ENCODE assay signal across 10 cellular contexts in the genomic region with DNA sequence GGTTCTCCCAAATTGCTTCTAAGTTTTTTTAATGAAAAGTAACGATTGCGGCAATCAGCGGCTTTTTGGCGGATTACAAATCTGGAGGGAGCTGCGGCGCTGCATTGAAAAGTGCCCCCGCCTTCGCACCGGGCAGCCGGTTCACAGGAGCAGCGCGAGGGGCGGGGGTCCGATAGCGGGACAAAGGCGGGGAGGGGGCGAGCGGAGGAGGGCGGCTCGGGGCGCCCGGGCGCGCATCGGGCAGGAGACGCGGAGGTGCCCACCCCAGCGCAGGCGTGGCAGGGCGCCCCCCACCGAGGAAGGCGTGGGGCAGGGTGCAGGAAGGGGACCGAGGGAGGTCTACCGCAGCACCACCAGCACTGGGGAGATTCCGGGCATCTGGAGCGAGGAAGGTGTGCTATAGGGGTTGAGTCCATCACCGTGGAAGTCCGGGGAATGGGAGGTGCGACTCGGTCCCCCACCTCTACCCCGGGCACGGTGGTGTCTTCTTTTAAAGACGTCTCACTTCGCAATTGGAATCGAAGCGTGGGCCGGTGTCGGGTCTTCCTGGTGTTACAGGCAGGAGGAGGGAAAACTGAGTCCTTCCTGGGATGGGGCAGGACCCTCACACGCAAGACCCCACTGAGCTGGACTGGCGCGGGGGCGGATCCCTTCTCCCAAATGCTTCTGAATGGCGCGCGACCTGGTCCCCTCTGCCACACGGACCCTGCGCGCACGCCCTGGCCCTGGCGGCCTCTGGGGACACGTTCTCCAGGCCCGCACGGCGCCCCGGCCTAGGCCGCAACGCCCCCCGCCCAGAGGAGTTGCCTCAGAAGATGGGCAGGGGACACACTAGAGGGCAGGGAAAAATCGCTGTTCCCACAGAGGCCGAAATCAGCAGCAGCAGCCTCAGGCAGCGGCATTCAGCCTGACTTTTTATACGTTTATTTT. TPM values are rescaled to one million over a fixed set of nuclear protein-coding genes. Genes with fewer than 3 reads are reported as not detected.
A peak's percentile ranks its signal among the peaks of the same experiment; 100 is the strongest.
DNase-seq lines count a peak whose midpoint lies in the region; ATAC-seq, FAIRE-seq and TF ChIP-seq lines count a peak whose summit lies in the region.
"Had no signal": no experiment of that assay in that cellular context is flagged by ENCODE, and none has a peak within 500 bp of the region (broad histone marks: within the 10 kb centered on the region; RNA-seq: fewer than 3 reads in every experiment).

No MANE protein-coding gene starts in this region.

- no peak for FAIRE-seq in H1 (lab: Jason Lieb, UNC)

- H4K20me1 ChIP-seq in BLaER1 treated with 17β-estradiol and CSF1 and Interleukin-3, amounts not matched to agents 10 nM and 100 nM, result peaks cover 0 to 76% (median 60%) of the 10 kb centered on the region in 11 experiments; a peak in 17 of 22 replicates
- peaks cover 8 to 22% of the 10 kb centered on the region in 2 experiments for H4K20me1 ChIP-seq in H1 (replicated peaks in 1 of 2; ENCODE audit: control insufficient read depth in 1 of 2, insufficient read depth in 2 of 2, low read length in 2 of 2)

- H3K4me3 ChIP-seq in BLaER1 treated with 17β-estradiol and CSF1 and Interleukin-3, amounts not matched to agents 10 nM and 100 nM, result peak overlapping the region; percentile 56 to 74 (median 65); a peak in 15 of 20 replicates
- H3K4me3 ChIP-seq in RWPE2 (ENCODE audit: severe bottlenecking) (peak overlapping the region; percentile 6), H1 (ENCODE audit: extremely low read depth in 1 of 4, insufficient read depth in 2 of 4, low read depth in 3 of 4, low read length in 4 of 4) (peak overlapping the region; percentile 10 to 52 (median 22); a peak in 4 of 8 replicates), neuron (ENCODE audit: low read length) (peak overlapping the region; percentile 41)

- TF ChIP-seq POLR2A in H1 (IDR thresholded peaks at IDR 0.05; ENCODE audit: control extremely low read depth in 1 of 2, low read depth in 2 of 2, low read length in 2 of 2), result no peak

- no peak for TF ChIP-seq CTCF in RWPE2 (IDR thresholded peaks at IDR 0.05; ENCODE audit: poor library complexity, severe bottlenecking)
- no peak for TF ChIP-seq CTCF in H1 (IDR thresholded peaks at IDR 0.05; ENCODE audit: control extremely low read depth in 1 of 3, insufficient read depth in 1 of 3, low read depth in 1 of 3, low read length in 3 of 3)

- no peak overlapping the region for H3K23ac ChIP-seq in H1 (ENCODE audit: insufficient read length)

- ATAC-seq in RWPE2 (ENCODE audit: low read depth), result no peak
- no peak for ATAC-seq in HG03432 (IDR thresholded peaks at IDR 0.05; ENCODE audit: unreplicated experiment)
- no peak for ATAC-seq in GM19463 (IDR thresholded peaks at IDR 0.05; ENCODE audit: unreplicated experiment)
- ATAC-seq: sciatic nerve had no signal

- H3K27me3 ChIP-seq in BLaER1 treated with 17β-estradiol and CSF1 and Interleukin-3, amounts not matched to agents 10 nM and 100 nM, result peaks cover 100% of the 10 kb centered on the region in 11 experiments
- H3K27me3 ChIP-seq in RWPE2 (ENCODE audit: insufficient read depth, poor library complexity, severe bottlenecking), result peaks cover 50% of the 10 kb centered on the region
- peaks cover 97 to 99% (median 99%) of the 10 kb centered on the region in 4 experiments for H3K27me3 ChIP-seq in H1 (replicated peaks in 1 of 4; ENCODE audit: control insufficient read depth in 3 of 4, extremely low read depth in 1 of 4, insufficient read depth in 3 of 4, low read length in 3 of 4)
- H3K27me3 ChIP-seq in neuron (ENCODE audit: insufficient read depth, low read length), result peaks cover 79% of the 10 kb centered on the region

- H2BK20ac ChIP-seq in H1 (ENCODE audit: low read length), result no peak overlapping the region

- H3K4me1 ChIP-seq in BLaER1 treated with 17β-estradiol and CSF1 and Interleukin-3, amounts not matched to agents 10 nM and 100 nM, result peaks cover 25 to 49% (median 39%) of the 10 kb centered on the region in 10 experiments
- H3K4me1 ChIP-seq in RWPE2 (ENCODE audit: insufficient read depth, poor library complexity, severe bottlenecking) (peaks cover 4% of the 10 kb centered on the region), H1 (replicated peaks in 1 of 4; ENCODE audit: control insufficient read depth in 3 of 4, insufficient read depth in 4 of 4, low read length in 3 of 4) (peaks cover 7 to 28% (median 19%) of the 10 kb centered on the region in 4 experiments), neuron (ENCODE audit: insufficient read depth, low read length) (peaks cover 46% of the 10 kb centered on the region)

- no peak overlapping the region for H2AK5ac ChIP-seq in H1 (ENCODE audit: low read depth, low read length)

- H3K27ac ChIP-seq in BLaER1 treated with 17β-estradiol and CSF1 and Interleukin-3, amounts not matched to agents 10 nM and 100 nM, result no peak overlapping the region
- no peak overlapping the region for H3K27ac ChIP-seq in RWPE2 (ENCODE audit: poor library complexity, severe bottlenecking)
- H3K27ac ChIP-seq in H1 (ENCODE audit: low read depth, low read length), result no peak overlapping the region

- H2AFZ ChIP-seq in H1 (ENCODE audit: low read length) (no peak overlapping the region), neuron (ENCODE audit: low read depth, low read length) (peak overlapping the region; percentile 27)

- H3K79me2 ChIP-seq in H1 (ENCODE audit: control insufficient read depth in 1 of 2, insufficient read depth in 2 of 2, low read length in 2 of 2), result no peaks in the 10 kb centered on the region

- H3K14ac ChIP-seq in H1 (ENCODE audit: insufficient read length), result no peak overlapping the region

- no peak overlapping the region for H2BK120ac ChIP-seq in H1 (replicated peaks; ENCODE audit: low read depth, low read length)

- H3K79me1 ChIP-seq in H1 (ENCODE audit: low read depth, low read length), result 0 out of 2 replicates have a peak, but pooled peaks cover 2% of the 10 kb centered on the region

- peaks cover 12% of the 10 kb centered on the region for H3K23me2 ChIP-seq in H1 (ENCODE audit: low read depth, low read length)

- H2BK5ac ChIP-seq in H1 (ENCODE audit: low read depth, low read length), result no peak overlapping the region

- DNase-seq in RWPE2 (ENCODE audit: low spot score) (no peak), H1 (ENCODE audit: low read depth in 1 of 2, low spot score in 2 of 2) (peak in 1 of 2 experiments; percentile 83), NCI-H1694 (lab: John Stamatoyannopoulos, UW) (no peak), NCI-H510A treated with DMSO at 0.1 percent for 48 hours (lab: John Stamatoyannopoulos, UW) (no peak)
- DNase-seq: activated effector memory CD4-positive, alpha-beta T cell treated with anti-CD3 and anti-CD28 coated beads, Interleukin-2, amount 50 U/mL, for 16 hours had no signal

- peak overlapping the region; percentile 90 to 99 (median 97) for H3K4me2 ChIP-seq in BLaER1 treated with 17β-estradiol and CSF1 and Interleukin-3, amounts not matched to agents 10 nM and 100 nM
- peak overlapping the region; percentile 72 to 78 for H3K4me2 ChIP-seq in H1 (ENCODE audit: insufficient read depth in 1 of 2, low read depth in 2 of 2, low read length in 2 of 2)

- H3K9ac ChIP-seq in BLaER1 treated with 17β-estradiol and CSF1 and Interleukin-3, amounts not matched to agents 10 nM and 100 nM, result no peak overlapping the region
- no peak overlapping the region for H3K9ac ChIP-seq in H1 (replicated peaks in 1 of 4; ENCODE audit: extremely low read depth in 1 of 4, low read depth in 3 of 4, low read length in 3 of 4)

- H3K9me3 ChIP-seq in BLaER1 treated with 17β-estradiol and CSF1 and Interleukin-3, amounts not matched to agents 10 nM and 100 nM (replicated peaks in 1 of 11), result peaks cover 0 to 17% (median 0%) of the 10 kb centered on the region in 11 experiments; a peak in 6 of 22 replicates
- H3K9me3 ChIP-seq in RWPE2 (ENCODE audit: severe bottlenecking) (no peaks in the 10 kb centered on the region), H1 (ENCODE audit: insufficient read depth in 2 of 2, low read depth in 1 of 2, low read length in 1 of 2) (no peaks in the 10 kb centered on the region), neuron (ENCODE audit: low read length) (no peaks in the 10 kb centered on the region)

- no peak overlapping the region for H3K4ac ChIP-seq in H1 (replicated peaks; ENCODE audit: insufficient read length, low read depth, low read length)

- CTCF ChIA-PET in H1 (lab: Charles Lee; ENCODE audit: partially characterized antibody), result interaction anchor here (1.4 to 3.0 kb wide), 5 partner anchors 10 to 57 kb away, joined by 3 to 12 read pairs (median 5); no protein-coding TSS in a partner anchor

- TF ChIP-seq RAD21 in H1 (IDR thresholded peaks at IDR 0.05 in 1 of 2, conservative IDR thresholded peaks at IDR 0.05 in 1 of 2; ENCODE audit: low read depth in 2 of 2, low read length in 2 of 2), result no peak

- 2% methylated on average over 48 of the region's 72 CpGs; no CpG with 5 or more reads in 1 of the 2 experiments for WGBS in H1 (ENCODE audit: extremely low coverage in 1 of 2, insufficient coverage in 1 of 2, insufficient read length in 1 of 2, insufficient replicate concordance in 2 of 2, low coverage in 1 of 2, low lambda C conversion rate in 2 of 2, missing lambda C conversion rate in 1 of 2), 2 experiments

- TF ChIP-seq EP300 in H1 (IDR thresholded peaks at IDR 0.05; ENCODE audit: borderline replicate concordance in 1 of 2, low read depth in 2 of 2, low read length in 2 of 2), result no peak

- no peak overlapping the region for H3K56ac ChIP-seq in H1 (replicated peaks; ENCODE audit: insufficient read length, low read depth, low read length)

- H2BK15ac ChIP-seq in H1 (ENCODE audit: low read length), result no peak overlapping the region

- POLR2A ChIA-PET in H1 (lab: Charles Lee; ENCODE audit: partially characterized antibody), result interaction anchor here (1.1 to 2.1 kb wide), 5 partner anchors 36 to 53 kb away, joined by 3 to 6 read pairs (median 4); no protein-coding TSS in a partner anchor

- H4K8ac ChIP-seq in H1 (ENCODE audit: extremely low read depth, insufficient read depth, low read length), result peak overlapping the region; percentile 36; the same call in 1 of the 2 replicates

- peak overlapping the region; percentile 43; the same call in 1 of the 2 replicates for H2BK12ac ChIP-seq in H1 (ENCODE audit: low read depth, low read length)

- no peaks in the 10 kb centered on the region for H3K36me3 ChIP-seq in BLaER1 treated with 17β-estradiol and CSF1 and Interleukin-3, amounts not matched to agents 10 nM and 100 nM
- H3K36me3 ChIP-seq in RWPE2 (ENCODE audit: low read depth) (no peaks in the 10 kb centered on the region), H1 (ENCODE audit: control insufficient read depth in 2 of 4, insufficient read depth in 4 of 4, low read length in 3 of 4) (peaks cover 0 to 5% (median 0%) of the 10 kb centered on the region in 4 experiments; a peak in 1 of 8 replicates), neuron (ENCODE audit: insufficient read depth, low read length) (no peaks in the 10 kb centered on the region)

- H4K5ac ChIP-seq in H1 (ENCODE audit: insufficient read length, low read depth, low read length), result no peak overlapping the region

- no peak overlapping the region for H4K91ac ChIP-seq in H1 (replicated peaks; ENCODE audit: insufficient read length, low read length)

- no peak overlapping the region; the same call in 1 of the 2 replicates for H3K18ac ChIP-seq in H1 (ENCODE audit: extremely low read depth, low read length)

RNA-seq across cellular contexts. Expression of a gene that starts 44.9 kb away (rescaled TPM):
- 26.1 and 30.3 TPM in 2 replicates for total RNA-seq in H1 (2021; fragmentation: NEBNext Ultra II Directional; extraction: Animal tissue kit (Norgen Biotek cat#: 25700))
- polyA plus RNA-seq in H1 (2011; rRNA removed), result 17.7 and 26.1 TPM in 2 replicates
- 9.2 TPM for polyA plus RNA-seq in H1 (2011; cell fraction: cytosol; rRNA removed)
- polyA plus RNA-seq in H1 (2011; cell fraction: nucleus; rRNA removed), result 29.5 TPM
- polyA plus RNA-seq in H1 (2012, experiment 1 of 2), result 15.8 to 24.3 TPM (median 20.7 TPM) in 4 replicates
- polyA plus RNA-seq in H1 (2012, experiment 2 of 2), result 2.6 TPM
- polyA plus RNA-seq in H1 (2013, experiment 1 of 2), result 17.8 TPM
- 21.8 TPM for polyA plus RNA-seq in H1 (2013, experiment 2 of 2)
- 6.9 and 18.7 TPM in 2 replicates for polyA minus RNA-seq in H1 (2011; rRNA and poly(A)+ RNA removed)
- polyA minus RNA-seq in H1 (2011; cell fraction: cytosol; rRNA and poly(A)+ RNA removed), result 25.5 TPM
- 41.0 TPM for polyA minus RNA-seq in H1 (2011; cell fraction: nucleus; rRNA and poly(A)+ RNA removed)

RNA-seq across cellular contexts. Expression of a gene that starts 46.3 kb away (rescaled TPM):
- total RNA-seq in H1 (2021; fragmentation: NEBNext Ultra II Directional; extraction: Animal tissue kit (Norgen Biotek cat#: 25700)), result not detected in 2 replicates
- polyA plus RNA-seq in H1 (2011; rRNA removed), result not detected in 2 replicates
- polyA plus RNA-seq in H1 (2011; cell fraction: cytosol; rRNA removed), result not detected
- not detected for polyA plus RNA-seq in H1 (2011; cell fraction: nucleus; rRNA removed)
- not detected in 4 replicates for polyA plus RNA-seq in H1 (2012, experiment 1 of 2)
- not detected for polyA plus RNA-seq in H1 (2012, experiment 2 of 2)
- not detected for polyA plus RNA-seq in H1 (2013, experiment 1 of 2)
- polyA plus RNA-seq in H1 (2013, experiment 2 of 2), result not detected
- polyA minus RNA-seq in H1 (2011; rRNA and poly(A)+ RNA removed), result not detected in 2 replicates
- not detected for polyA minus RNA-seq in H1 (2011; cell fraction: cytosol; rRNA and poly(A)+ RNA removed)
- polyA minus RNA-seq in H1 (2011; cell fraction: nucleus; rRNA and poly(A)+ RNA removed), result not detected
- total RNA-seq: sciatic nerve had no signal

Comparison
In these comparisons a context has a peak if more than half of its experiments do, and no peak if none do; other contexts are left out.
1. H3K4me3 ChIP-seq: peak in every context shown above with its lines; median percentile 65 in BLaER1 treated with 17β-estradiol and CSF1 and Interleukin-3, amounts not matched to agents 10 nM and 100 nM; 41 in neuron; 22 in H1; 6 in RWPE2.